1 cellular context compared by ENCODE assay signal in genomic region chr9:77543131-77543822, GRCh38.
TF ChIP-seq lines count a peak whose summit lies in the region.

No MANE protein-coding gene starts in this region.

TF ChIP-seq in GM23338, 12 proteins besides CTCF, POLR2A, EP300 and RAD21 (continued from another document):
- TF ChIP-seq ZNF462 (CRISPR knock-in tag; IDR thresholded peaks at IDR 0.05) = no peak
- no peak for TF ChIP-seq POLR2AphosphoS5 (IDR thresholded peaks at IDR 0.05; ENCODE audit: low read depth)
- no peak for TF ChIP-seq JUNB (IDR thresholded peaks at IDR 0.05; ENCODE audit: unreplicated experiment)
- no peak for TF ChIP-seq NANOG (IDR thresholded peaks at IDR 0.05; ENCODE audit: borderline replicate concordance)
- TF ChIP-seq ZNF331 (CRISPR knock-in tag; IDR thresholded peaks at IDR 0.05; ENCODE audit: low read depth) = no peak
- TF ChIP-seq ZNF114 (CRISPR knock-in tag; IDR thresholded peaks at IDR 0.05) = no peak
- no peak for TF ChIP-seq EZH2phosphoT487 (IDR thresholded peaks at IDR 0.05; ENCODE audit: unreplicated experiment)
- TF ChIP-seq STAT1 (IDR thresholded peaks at IDR 0.05; ENCODE audit: unreplicated experiment) = no peak
